In the genomic region with DNA sequence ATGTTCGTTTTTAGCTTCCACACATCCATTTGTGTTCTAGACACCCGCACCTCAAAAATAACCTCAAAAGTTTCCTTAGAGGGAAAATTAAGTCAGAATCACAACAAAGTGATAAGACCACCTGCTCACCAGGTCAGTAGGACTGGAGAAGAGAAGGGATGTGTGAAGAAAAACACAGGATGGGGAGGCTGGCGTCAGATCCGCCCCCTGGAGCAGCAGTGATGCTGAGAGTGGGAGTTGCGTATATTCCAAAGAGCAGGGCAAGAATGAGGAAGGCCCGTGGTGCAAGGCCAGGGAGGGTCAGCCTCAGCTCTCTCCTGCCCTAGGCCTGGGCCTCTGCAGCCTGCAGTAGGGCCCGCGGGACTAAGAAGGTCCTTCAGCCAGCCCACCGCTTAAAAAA, we compare ENCODE assay signal across 9 cellular contexts. TPM values are rescaled to one million over a fixed set of nuclear protein-coding genes. Genes with fewer than 3 reads are reported as not detected.
"Had no signal": no experiment of that assay in that cellular context is flagged by ENCODE, and none has a peak within 500 bp of the region (broad histone marks: within the 10 kb centered on the region; RNA-seq: fewer than 3 reads in every experiment).

No MANE protein-coding gene starts in this region.

- H3K36me3 Mint-ChIP-seq: IgD-negative memory B cell had no signal

- H3K27ac Mint-ChIP-seq: IgD-negative memory B cell had no signal

- H3K27ac ChIP-seq: HL-60, KMS-11 had no signal

- H3K9ac ChIP-seq: KMS-11 had no signal

- H3K4me1 Mint-ChIP-seq: IgD-negative memory B cell had no signal

- DNase-seq: IMR-90, KBM-7, KG1 had no signal

- ATAC-seq: K562 had no signal

- H3K4me3 ChIP-seq: K562 had no signal

- H3K4me3 Mint-ChIP-seq: IgD-negative memory B cell had no signal

- H3K4me2 ChIP-seq: KMS-11 had no signal

- FAIRE-seq: K562 had no signal

RNA-seq across cellular contexts. Expression of a gene that starts 28.7 kb away (rescaled TPM):
- total RNA-seq: HT-29, HT1080, IMR-90, K562 had no signal
- polyA plus RNA-seq: IgD-negative memory B cell, IMR-90, K562 had no signal
